ENCODE assay signal across 19 cellular contexts in the genomic region with DNA sequence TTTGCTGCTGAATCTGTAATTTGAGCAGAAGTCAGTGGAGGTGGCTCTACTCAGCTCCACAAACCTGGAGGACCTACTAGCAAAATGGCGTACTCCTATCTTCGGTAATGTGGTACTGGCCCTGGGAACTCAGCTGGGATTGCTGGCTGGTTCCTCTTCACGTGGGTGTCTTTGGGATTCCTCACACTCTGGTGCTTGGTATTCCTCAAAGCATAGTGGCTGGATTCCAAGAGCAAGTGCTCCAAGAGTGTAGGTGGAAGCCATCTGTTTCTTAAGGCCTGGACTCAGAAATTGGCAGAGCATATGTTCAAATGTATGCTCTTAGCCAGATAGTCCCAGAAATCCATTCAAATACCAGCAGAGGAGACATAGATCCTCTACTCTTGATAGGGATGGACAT.
"Had no signal": no experiment of that assay in that cellular context is flagged by ENCODE, and none has a peak within 500 bp of the region (broad histone marks: within the 10 kb centered on the region; RNA-seq: fewer than 3 reads in every experiment).

No MANE protein-coding gene starts in this region.

- H3K27ac Mint-ChIP-seq: activated CD4-positive, alpha-beta T cell treated with anti-CD3 and anti-CD28 coated beads, Interleukin-2, amount 10 ng/mL, durations not matched to agents 24 days and 14 days; activated CD8-positive, alpha-beta memory T cell treated with anti-CD3 and anti-CD28 coated beads, Interleukin-2, amount 10 ng/mL, durations not matched to agents 7 days and 5 days; activated CD8-positive, alpha-beta T cell treated with anti-CD3 and anti-CD28 coated beads for 36 hours; activated naive CD4-positive, alpha-beta T cell treated with anti-CD3 and anti-CD28 coated beads, Interleukin-2, amount 50 U/mL, for 24 hours; mesothelial cell of epicardium; natural killer cell had no signal

- H3K27me3 Mint-ChIP-seq: activated CD4-positive, alpha-beta T cell treated with anti-CD3 and anti-CD28 coated beads, Interleukin-2, amount 10 ng/mL, durations not matched to agents 24 days and 14 days; activated CD8-positive, alpha-beta memory T cell treated with anti-CD3 and anti-CD28 coated beads, Interleukin-2, amount 10 ng/mL, durations not matched to agents 7 days and 5 days; activated CD8-positive, alpha-beta T cell treated with anti-CD3 and anti-CD28 coated beads for 36 hours; activated naive CD4-positive, alpha-beta T cell treated with anti-CD3 and anti-CD28 coated beads, Interleukin-2, amount 50 U/mL, for 24 hours had no signal

- H3K27me3 ChIP-seq: ascending aorta, brain microvascular endothelial cell, right atrium auricular region, spleen, tibial artery had no signal

- H3K36me3 Mint-ChIP-seq: activated CD8-positive, alpha-beta memory T cell treated with anti-CD3 and anti-CD28 coated beads, Interleukin-2, amount 10 ng/mL, durations not matched to agents 7 days and 5 days; activated naive CD4-positive, alpha-beta T cell treated with anti-CD3 and anti-CD28 coated beads, Interleukin-2, amount 50 U/mL, for 24 hours; mesothelial cell of epicardium had no signal

- ATAC-seq: activated CD8-positive, alpha-beta memory T cell treated with anti-CD3 and anti-CD28 coated beads, Interleukin-2, amount 10 ng/mL, durations not matched to agents 7 days and 5 days; activated CD8-positive, alpha-beta T cell treated with anti-CD3 and anti-CD28 coated beads for 36 hours; left ventricle myocardium superior; natural killer cell; psoas muscle; stimulated activated naive CD8-positive, alpha-beta T cell treated with anti-CD3 and anti-CD28 coated beads, Interleukin-15, Interleukin-2, amounts not matched to agents 100 U/mL and 50 U/mL, for 24 hours had no signal

- DNase-seq: activated CD4-positive, alpha-beta T cell treated with anti-CD3 and anti-CD28 coated beads, Interleukin-2, amount 10 ng/mL, durations not matched to agents 24 days and 14 days; activated CD8-positive, alpha-beta memory T cell treated with anti-CD3 and anti-CD28 coated beads, Interleukin-2, amount 10 ng/mL, durations not matched to agents 7 days and 5 days; activated CD8-positive, alpha-beta T cell treated with anti-CD3 and anti-CD28 coated beads for 36 hours; activated gamma-delta T cell treated with Interleukin-2 at 50 U/mL for 16 hours; activated T-cell treated with anti-CD3 and anti-CD28 coated beads for 4 hours; brain microvascular endothelial cell; left ventricle myocardium superior; mammary epithelial cell; natural killer cell; psoas muscle; spleen; stimulated activated CD4-positive, alpha-beta T cell treated with anti-CD3 and anti-CD28 coated beads, Interleukin-4, amount 100 ng/mL, for 4 hours; stimulated activated naive CD8-positive, alpha-beta T cell treated with anti-CD3 and anti-CD28 coated beads, Interleukin-15, Interleukin-2, amounts not matched to agents 100 U/mL and 50 U/mL, for 24 hours; tibial artery had no signal

- H3K4me3 Mint-ChIP-seq: activated CD4-positive, alpha-beta T cell treated with anti-CD3 and anti-CD28 coated beads, Interleukin-2, amount 10 ng/mL, durations not matched to agents 24 days and 14 days; activated CD8-positive, alpha-beta memory T cell treated with anti-CD3 and anti-CD28 coated beads, Interleukin-2, amount 10 ng/mL, durations not matched to agents 7 days and 5 days; activated CD8-positive, alpha-beta T cell treated with anti-CD3 and anti-CD28 coated beads for 36 hours; activated naive CD4-positive, alpha-beta T cell treated with anti-CD3 and anti-CD28 coated beads, Interleukin-2, amount 50 U/mL, for 24 hours; mesothelial cell of epicardium; natural killer cell had no signal

- H3K9me3 Mint-ChIP-seq: activated CD4-positive, alpha-beta T cell treated with anti-CD3 and anti-CD28 coated beads, Interleukin-2, amount 10 ng/mL, durations not matched to agents 24 days and 14 days; mesothelial cell of epicardium had no signal

- H3K4me1 Mint-ChIP-seq: activated CD4-positive, alpha-beta T cell treated with anti-CD3 and anti-CD28 coated beads, Interleukin-2, amount 10 ng/mL, durations not matched to agents 24 days and 14 days; activated CD8-positive, alpha-beta memory T cell treated with anti-CD3 and anti-CD28 coated beads, Interleukin-2, amount 10 ng/mL, durations not matched to agents 7 days and 5 days; activated naive CD4-positive, alpha-beta T cell treated with anti-CD3 and anti-CD28 coated beads, Interleukin-2, amount 50 U/mL, for 24 hours; mesothelial cell of epicardium; natural killer cell had no signal

- H3K27ac ChIP-seq: ascending aorta, brain microvascular endothelial cell, esophagus muscularis mucosa, psoas muscle, right atrium auricular region, spleen, tibial artery had no signal

- H3K4me3 ChIP-seq: ascending aorta, esophagus muscularis mucosa, psoas muscle, right atrium auricular region, spleen, tibial artery had no signal
